8 cellular contexts compared by ENCODE assay signal in the genomic region with DNA sequence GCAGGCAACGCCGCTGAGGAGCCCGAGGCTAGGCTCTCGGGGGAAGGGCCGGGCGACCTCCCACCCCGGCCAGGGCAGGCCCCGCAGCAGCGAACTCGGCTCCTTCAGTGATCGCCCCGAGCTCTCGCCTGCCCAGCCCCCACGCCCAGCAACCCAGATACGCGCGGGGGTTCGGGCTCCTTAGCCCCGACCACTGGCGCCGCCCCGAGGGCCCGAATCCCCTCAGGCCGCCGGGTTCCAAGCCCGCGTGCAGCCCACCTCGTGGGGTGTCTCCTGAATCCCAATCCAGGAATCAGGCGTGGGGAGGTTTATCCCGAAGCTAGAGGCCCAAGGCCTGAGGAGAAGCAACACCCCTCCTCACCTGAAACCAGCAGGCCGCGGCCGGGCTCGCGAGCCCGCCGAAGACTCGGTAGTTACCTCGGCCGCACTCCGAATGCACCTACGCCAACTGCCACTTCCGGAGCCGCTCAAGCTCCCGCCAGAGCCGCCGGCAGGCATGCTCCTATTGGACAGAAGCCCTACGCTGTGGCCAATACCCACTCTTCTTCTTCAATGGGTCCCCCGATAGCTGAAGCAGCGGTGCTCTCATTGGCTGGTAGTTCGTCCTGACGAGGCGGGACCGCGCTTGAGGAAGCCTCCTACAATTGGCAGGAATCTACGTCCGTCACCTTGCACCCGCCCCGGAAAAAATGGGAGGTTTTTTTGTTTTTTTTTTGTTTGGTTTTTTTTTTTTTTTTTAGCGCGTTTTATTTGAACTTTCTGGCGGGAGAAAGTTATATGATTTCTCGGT. TPM values are rescaled to one million over a fixed set of nuclear protein-coding genes. Genes with fewer than 3 reads are reported as not detected.
A peak's percentile ranks its signal among the peaks of the same experiment; 100 is the strongest.
DNase-seq lines count a peak whose midpoint lies in the region; ATAC-seq and TF ChIP-seq lines count a peak whose summit lies in the region.

A gene with protein sequence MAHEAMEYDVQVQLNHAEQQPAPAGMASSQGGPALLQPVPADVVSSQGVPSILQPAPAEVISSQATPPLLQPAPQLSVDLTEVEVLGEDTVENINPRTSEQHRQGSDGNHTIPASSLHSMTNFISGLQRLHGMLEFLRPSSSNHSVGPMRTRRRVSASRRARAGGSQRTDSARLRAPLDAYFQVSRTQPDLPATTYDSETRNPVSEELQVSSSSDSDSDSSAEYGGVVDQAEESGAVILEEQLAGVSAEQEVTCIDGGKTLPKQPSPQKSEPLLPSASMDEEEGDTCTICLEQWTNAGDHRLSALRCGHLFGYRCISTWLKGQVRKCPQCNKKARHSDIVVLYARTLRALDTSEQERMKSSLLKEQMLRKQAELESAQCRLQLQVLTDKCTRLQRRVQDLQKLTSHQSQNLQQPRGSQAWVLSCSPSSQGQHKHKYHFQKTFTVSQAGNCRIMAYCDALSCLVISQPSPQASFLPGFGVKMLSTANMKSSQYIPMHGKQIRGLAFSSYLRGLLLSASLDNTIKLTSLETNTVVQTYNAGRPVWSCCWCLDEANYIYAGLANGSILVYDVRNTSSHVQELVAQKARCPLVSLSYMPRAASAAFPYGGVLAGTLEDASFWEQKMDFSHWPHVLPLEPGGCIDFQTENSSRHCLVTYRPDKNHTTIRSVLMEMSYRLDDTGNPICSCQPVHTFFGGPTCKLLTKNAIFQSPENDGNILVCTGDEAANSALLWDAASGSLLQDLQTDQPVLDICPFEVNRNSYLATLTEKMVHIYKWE (minus strand): TSS at position 453 of the 790 bp plus-strand sequence. CDS start 5,428 bp downstream, outside the sequence.

- peaks cover 13% of the 10 kb centered on the region; the same call in 2 of the 3 replicates for H3K9me3 Mint-ChIP-seq in GM23338
- no peaks in the 10 kb centered on the region for H3K9me3 Mint-ChIP-seq in naive thymus-derived CD8-positive, alpha-beta T cell

- peak within 1 kb of the TSS; percentile 81 for H3K4me3 Mint-ChIP-seq in GM23338
- peak within 1 kb of the TSS; percentile 84 to 99 (median 91) for H3K4me3 Mint-ChIP-seq in naive thymus-derived CD8-positive, alpha-beta T cell

- H3K27ac ChIP-seq in DOHH2 (ENCODE audit: low read depth, low read length), result peak within 1 kb of the TSS; percentile 61
- peak within 1 kb of the TSS; percentile 79 for H3K27ac ChIP-seq in GM23338 (ENCODE audit: low read depth)

- H3K4me1 ChIP-seq in DOHH2 (ENCODE audit: control insufficient read depth, low read length), result peaks cover 39% of the 10 kb centered on the region
- peaks cover 6% of the 10 kb centered on the region for H3K4me1 ChIP-seq in GM23338 (ENCODE audit: insufficient read depth)

- H3K9me2 ChIP-seq in DOHH2 (replicated peaks; ENCODE audit: control insufficient read depth, low read length) (no peaks in the 10 kb centered on the region), GM23338 (ENCODE audit: insufficient read depth) (no peaks in the 10 kb centered on the region; the same call in 1 of the 2 replicates)

- H3K79me2 ChIP-seq in DOHH2 (ENCODE audit: control insufficient read depth, low read length) (peaks cover 58% of the 10 kb centered on the region), GM23338 (replicated peaks; ENCODE audit: insufficient read depth) (peaks cover 49% of the 10 kb centered on the region)

- H3K9me3 ChIP-seq in DOHH2 (ENCODE audit: control insufficient read depth, insufficient read depth, low read length), result peaks cover 12% of the 10 kb centered on the region

- peak within 1 kb of the TSS; percentile 82 for H3K4me3 ChIP-seq in DOHH2 (ENCODE audit: low read length)
- H3K4me3 ChIP-seq in GM23338, result peak within 1 kb of the TSS; percentile 98
- peak within 1 kb of the TSS; percentile 91 for H3K4me3 ChIP-seq in fibroblast of mammary gland (ENCODE audit: control insufficient read depth, low read depth, low read length)

- H3F3A ChIP-seq in DOHH2 (ENCODE audit: control insufficient read depth, insufficient read depth) (no peaks in the 10 kb centered on the region), GM23338 (replicated peaks; ENCODE audit: low read depth) (peaks cover 12% of the 10 kb centered on the region)

- H3K36me3 ChIP-seq in DOHH2 (ENCODE audit: control insufficient read depth, low read length), result peaks cover 51% of the 10 kb centered on the region
- peaks cover 34% of the 10 kb centered on the region for H3K36me3 ChIP-seq in GM23338 (ENCODE audit: insufficient read depth)

- peak within 1 kb of the TSS; percentile 95 for H3K27ac Mint-ChIP-seq in GM23338
- peak within 1 kb of the TSS; percentile 89 to 98 (median 96) for H3K27ac Mint-ChIP-seq in naive thymus-derived CD8-positive, alpha-beta T cell

- H3K4me2 ChIP-seq in DOHH2 (ENCODE audit: low read length) (peak within 1 kb of the TSS; percentile 95), GM23338 (peak within 1 kb of the TSS; percentile 94)

- H2AFZ ChIP-seq in GM23338, result peak within 1 kb of the TSS; percentile 90

- TF ChIP-seq CTCF in DOHH2 (IDR thresholded peaks at IDR 0.05; ENCODE audit: low read depth, low read length, poor library complexity, severe bottlenecking) (no peak), GM23338 (conservative IDR thresholded peaks at IDR 0.05; ENCODE audit: low read depth in 2 of 2) (no peak), fibroblast of mammary gland (conservative IDR thresholded peaks at IDR 0.05; ENCODE audit: control insufficient read depth, insufficient read depth, low read depth, low read length) (no peak)

- H3K27me3 Mint-ChIP-seq in GM23338 (ENCODE audit: insufficient read depth, low read depth, poor library complexity), result peaks cover 18% of the 10 kb centered on the region
- H3K27me3 Mint-ChIP-seq in naive thymus-derived CD8-positive, alpha-beta T cell, result peaks cover 0 to 2% (median 0%) of the 10 kb centered on the region in 5 donors

- POLR2A ChIA-PET in naive thymus-derived CD8-positive, alpha-beta T cell (lab: Charles Lee), result interaction anchor here (0.7 to 2.7 kb wide), 17 partner anchors 25 to 981 kb away, joined by 3 to 32 read pairs (median 4); a partner anchor contains a TSS

- H4K20me1 ChIP-seq in DOHH2 (ENCODE audit: control insufficient read depth, insufficient read depth, low read depth, low read length) (peaks cover 12% of the 10 kb centered on the region; the same call in 1 of the 2 replicates), GM23338 (replicated peaks; ENCODE audit: insufficient read depth) (peaks cover 28% of the 10 kb centered on the region)

- peaks cover 46% of the 10 kb centered on the region for H3K36me3 Mint-ChIP-seq in GM23338 (ENCODE audit: low read depth)
- H3K36me3 Mint-ChIP-seq in naive thymus-derived CD8-positive, alpha-beta T cell, result peaks cover 5 to 38% (median 14%) of the 10 kb centered on the region in 3 donors

- peak; percentile 99 for DNase-seq in GM23338 (ENCODE audit: low spot score)
- DNase-seq in LHCN-M2 (ENCODE audit: low read depth), result peak; percentile 98
- DNase-seq in RPMI8226, result peak; percentile 100
- peak; percentile 88 to 94 for DNase-seq in activated T-helper 1 cell treated with anti-CD3 and anti-CD28 coated beads, Interleukin-2, amount 50 U/mL, for 16 hours (ENCODE audit: low read depth in 1 of 2, low spot score in 1 of 2)
- DNase-seq in fibroblast of mammary gland (ENCODE audit: low read depth), result peak; percentile 99
- DNase-seq in naive thymus-derived CD8-positive, alpha-beta T cell, result peak; percentile 84 to 99 (median 97)
- peak; percentile 86 to 98 (median 97) for DNase-seq in stimulated activated naive CD4-positive, alpha-beta T cell (lab: John Stamatoyannopoulos, UW)

- peaks cover 2% of the 10 kb centered on the region for H3K27me3 ChIP-seq in DOHH2 (ENCODE audit: control insufficient read depth, low read length)
- no peaks in the 10 kb centered on the region for H3K27me3 ChIP-seq in GM23338 (ENCODE audit: insufficient read depth)

- peaks cover 22% of the 10 kb centered on the region for H3K4me1 Mint-ChIP-seq in GM23338
- peaks cover 22 to 50% (median 36%) of the 10 kb centered on the region in 4 donors for H3K4me1 Mint-ChIP-seq in naive thymus-derived CD8-positive, alpha-beta T cell

- peak; percentile 99 for ATAC-seq in GM23338
- peak; percentile 99 for ATAC-seq in naive thymus-derived CD8-positive, alpha-beta T cell

TF ChIP-seq in GM23338, 12 proteins besides CTCF, POLR2A, EP300 and RAD21:
- TF ChIP-seq, protein P1, sequence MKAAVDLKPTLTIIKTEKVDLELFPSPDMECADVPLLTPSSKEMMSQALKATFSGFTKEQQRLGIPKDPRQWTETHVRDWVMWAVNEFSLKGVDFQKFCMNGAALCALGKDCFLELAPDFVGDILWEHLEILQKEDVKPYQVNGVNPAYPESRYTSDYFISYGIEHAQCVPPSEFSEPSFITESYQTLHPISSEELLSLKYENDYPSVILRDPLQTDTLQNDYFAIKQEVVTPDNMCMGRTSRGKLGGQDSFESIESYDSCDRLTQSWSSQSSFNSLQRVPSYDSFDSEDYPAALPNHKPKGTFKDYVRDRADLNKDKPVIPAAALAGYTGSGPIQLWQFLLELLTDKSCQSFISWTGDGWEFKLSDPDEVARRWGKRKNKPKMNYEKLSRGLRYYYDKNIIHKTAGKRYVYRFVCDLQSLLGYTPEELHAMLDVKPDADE (IDR thresholded peaks at IDR 0.05), result peak; percentile 64
- TF ChIP-seq POLR2AphosphoS5 (IDR thresholded peaks at IDR 0.05; ENCODE audit: low read depth), result peak; percentile 96
- TF ChIP-seq CREB1 (CRISPR knock-in tag; IDR thresholded peaks at IDR 0.05; ENCODE audit: low read depth), result peak; percentile 90
- TF ChIP-seq STAT1 (IDR thresholded peaks at IDR 0.05; ENCODE audit: unreplicated experiment), result no peak

RNA-seq across cellular contexts. Expression of the gene that starts here (rescaled TPM):
- total RNA-seq in GM23338 (2014; rRNA removed; shearing (Covaris generic)), result 105 and 113 TPM in 2 replicates
- 27.6 and 28.1 TPM in 2 replicates for polyA plus RNA-seq in GM23338 (2016; fragmentation: Nextera tagmentation; extraction: Ambion mirVana)
- total RNA-seq in LHCN-M2 (2014; rRNA removed), result 49.8 and 54.4 TPM in 2 replicates
- 17.3 TPM for polyA plus RNA-seq in LHCN-M2 (2012)
- 10 to 100 TPM; 42.0 to 52.3 TPM for total RNA-seq in naive thymus-derived CD8-positive, alpha-beta T cell
- 10 to 100 TPM; 11.3 to 22.6 (median 11.7) TPM for polyA plus RNA-seq in naive thymus-derived CD8-positive, alpha-beta T cell

Comparison
In these comparisons a context has a peak if more than half of its experiments do, and no peak if none do; other contexts are left out.
1. Peak in every context shown above with its lines: DNase-seq, ATAC-seq, H3K4me3 ChIP-seq and H3K27ac ChIP-seq.